ENCODE assay signal across 1 cellular context in genomic region chr16:69324585-69325253, GRCh38.
TF ChIP-seq lines count a peak whose summit lies in the region.

No MANE protein-coding gene starts in this region.

TF ChIP-seq in H1, 55 proteins besides CTCF, POLR2A, EP300 and RAD21:
- no peak for TF ChIP-seq ZNF274 (IDR thresholded peaks at IDR 0.05; ENCODE audit: borderline replicate concordance, extremely low read depth, low read length)
- 0 out of 2 replicates have a peak, but pooled peaks have one; percentile 30 for TF ChIP-seq POLR2AphosphoS5 (IDR thresholded peaks at IDR 0.05; ENCODE audit: low read depth, low read length)
- no peak for TF ChIP-seq SP2 (IDR thresholded peaks at IDR 0.05; ENCODE audit: low read length)
